Comparison of ENCODE assay signal across 8 cellular contexts in genomic region chr20:13784893-13785715, GRCh38. TPM values are rescaled to one million over a fixed set of nuclear protein-coding genes. Genes with fewer than 3 reads are reported as not detected.
A peak's percentile ranks its signal among the peaks of the same experiment; 100 is the strongest.
DNase-seq lines count a peak whose midpoint lies in the region; ATAC-seq and TF ChIP-seq lines count a peak whose summit lies in the region.

TSS of gene ESF1 (minus strand) at chr20:13784919. CDS start at chr20:13783140, 1,779 bp downstream.
TSS of gene NDUFAF5 (plus strand) at chr20:13785028. CDS start at chr20:13785069, 41 bp downstream.

- H3K4me1 ChIP-seq in mucosa of descending colon (ENCODE audit: low read depth): peaks cover 22% of the 10 kb centered on the region

- peaks cover 3% of the 10 kb centered on the region for H3K36me3 Mint-ChIP-seq in IgD-negative memory B cell

- intact Hi-C loops in mucosa of descending colon (cut with DNase I, micrococcal nuclease): no loop called here

- no peaks in the 10 kb centered on the region for H3K36me3 ChIP-seq in mucosa of descending colon (ENCODE audit: low read depth)

- H3K27ac ChIP-seq in epithelial cell of prostate: peak within 1 kb of the TSS; percentile 81

- no peak for TF ChIP-seq CTCF in mucosa of descending colon (IDR thresholded peaks at IDR 0.05)

- ATAC-seq in GM21529 (IDR thresholded peaks at IDR 0.05; ENCODE audit: unreplicated experiment) (peak; percentile 94), mucosa of descending colon (peak; percentile 99)

- H3K27ac Mint-ChIP-seq in IgD-negative memory B cell: peak within 1 kb of the TSS; percentile 61 to 99 (median 93)

- H3K27me3 Mint-ChIP-seq in IgD-negative memory B cell: no peaks in the 10 kb centered on the region

- H3K4me1 Mint-ChIP-seq in IgD-negative memory B cell: peaks cover 28 to 49% (median 29%) of the 10 kb centered on the region in 3 donors

- no peaks in the 10 kb centered on the region for H3K9me3 ChIP-seq in mucosa of descending colon

- no peaks in the 10 kb centered on the region for H3K9me3 Mint-ChIP-seq in IgD-negative memory B cell

- H3K4me3 ChIP-seq in mucosa of descending colon: peak within 1 kb of the TSS; percentile 87

- H3K4me3 Mint-ChIP-seq in IgD-negative memory B cell: peak within 1 kb of the TSS; percentile 84 to 100 (median 98)

- peak; percentile 92 for DNase-seq in DMS 273 treated with DMSO at 0.1 percent for 48 hours (lab: John Stamatoyannopoulos, UW)
- peak; percentile 86 for DNase-seq in OCI-M2 (lab: John Stamatoyannopoulos, UW; ENCODE audit: unreplicated experiment)
- DNase-seq in activated T-cell treated with anti-CD3 and anti-CD28 coated beads for 4 hours: peak; percentile 89
- peak; percentile 83 for DNase-seq in epithelial cell of prostate (ENCODE audit: low read depth, low spot score)
- DNase-seq in mucosa of descending colon: peak; percentile 95 to 98 (median 95)
- peak; percentile 86 for DNase-seq in stimulated activated CD8-positive, alpha-beta memory T cell treated with anti-CD3 and anti-CD28 coated beads, Interleukin-4, amount 100 ng/mL, for 24 hours (ENCODE audit: low read depth)

RNA-seq across cellular contexts. Expression of gene ESF1, which starts in this region (rescaled TPM):
- polyA plus RNA-seq in IgD-negative memory B cell: 8.0 TPM
- total RNA-seq in mucosa of descending colon: 10 to 100 TPM; 10.0 to 16.2 (median 10.9) TPM

RNA-seq across cellular contexts. Expression of gene NDUFAF5, which starts in this region (rescaled TPM):
- 9.1 TPM for polyA plus RNA-seq in IgD-negative memory B cell
- 10 to 100 TPM; 27.4 to 41.5 (median 40.6) TPM for total RNA-seq in mucosa of descending colon

Comparison
In these comparisons a context has a peak if more than half of its experiments do, and no peak if none do; other contexts are left out.
1. Peak in every context shown above with its lines: DNase-seq, ATAC-seq, H3K4me3 ChIP-seq and H3K27ac ChIP-seq.